24 cellular contexts compared by ENCODE assay signal in genomic region chr4:34824515-34824914, GRCh38.
"Had no signal": no experiment of that assay in that cellular context is flagged by ENCODE, and none has a peak within 500 bp of the region (broad histone marks: within the 10 kb centered on the region; RNA-seq: fewer than 3 reads in every experiment).

No MANE protein-coding gene starts in this region.

- H3K9me3 ChIP-seq: colonic mucosa, esophagus muscularis mucosa, esophagus squamous epithelium, gastrocnemius medialis, gastroesophageal sphincter, heart left ventricle had no signal

- H3K27ac ChIP-seq: colonic mucosa, coronary artery, dorsolateral prefrontal cortex, epithelial cell of prostate, esophagus muscularis mucosa, esophagus squamous epithelium, foreskin keratinocyte, gastrocnemius medialis, gastroesophageal sphincter, heart left ventricle, heart right ventricle had no signal

- H3K4me1 ChIP-seq: colonic mucosa, esophagus muscularis mucosa, esophagus squamous epithelium, foreskin keratinocyte, gastrocnemius medialis, gastroesophageal sphincter, heart left ventricle, heart right ventricle had no signal

- H3K27me3 ChIP-seq: colonic mucosa, dorsolateral prefrontal cortex, esophagus muscularis mucosa, esophagus squamous epithelium, foreskin keratinocyte, gastrocnemius medialis, gastroesophageal sphincter, heart left ventricle, heart right ventricle had no signal

- DNase-seq: colonic mucosa; cortex of kidney; dermis blood vessel endothelial cell; dorsolateral prefrontal cortex; effector CD4-positive, alpha-beta T cell; effector CD8-positive, alpha-beta T cell; effector memory CD4-positive, alpha-beta T cell; effector memory CD8-positive, alpha-beta T cell; endodermal cell; erythroblast; esophagus squamous epithelium; foreskin fibroblast; foreskin keratinocyte; foreskin melanocyte; gastrocnemius medialis; glutamatergic neuron; head of caudate nucleus; heart left ventricle; heart right ventricle had no signal

- ATAC-seq: effector memory CD8-positive, alpha-beta T cell; esophagus mucosa; foreskin keratinocyte; gastrocnemius medialis; gastroesophageal sphincter; heart left ventricle; heart right ventricle had no signal

- H3K4me3 ChIP-seq: colonic mucosa, coronary artery, dorsolateral prefrontal cortex, esophagus muscularis mucosa, esophagus squamous epithelium, gastrocnemius medialis, gastroesophageal sphincter, heart left ventricle, heart right ventricle had no signal

- H3K36me3 ChIP-seq: colonic mucosa, esophagus muscularis mucosa, esophagus squamous epithelium, gastrocnemius medialis, gastroesophageal sphincter, heart left ventricle, heart right ventricle had no signal
